In the genomic region with DNA sequence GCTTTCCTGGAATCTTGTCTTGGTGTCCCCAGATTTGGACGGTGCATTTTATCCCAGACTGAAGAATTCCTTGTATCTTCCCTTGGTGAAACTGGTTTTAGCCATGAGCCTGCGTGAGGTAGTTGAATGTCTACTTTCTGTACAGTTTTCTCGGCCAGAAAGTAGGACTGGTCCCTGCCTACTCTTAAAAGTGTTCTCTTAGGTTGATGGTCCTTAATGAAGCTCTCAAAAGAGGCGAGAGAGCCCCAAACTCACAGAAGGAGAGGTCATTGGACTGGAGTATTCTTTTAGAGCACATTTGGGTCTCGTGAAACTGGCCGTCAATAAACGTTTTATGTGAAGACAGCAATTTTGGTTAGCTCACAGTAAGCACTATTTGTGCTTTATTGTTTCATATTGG, we compare ENCODE assay signal across 9 cellular contexts. TPM values are rescaled to one million over a fixed set of nuclear protein-coding genes. Genes with fewer than 3 reads are reported as not detected.
DNase-seq lines count a peak whose midpoint lies in the region; ATAC-seq, FAIRE-seq and TF ChIP-seq lines count a peak whose summit lies in the region.
"Had no signal": no experiment of that assay in that cellular context is flagged by ENCODE, and none has a peak within 500 bp of the region (broad histone marks: within the 10 kb centered on the region; RNA-seq: fewer than 3 reads in every experiment).

No MANE protein-coding gene starts in this region.

- in situ Hi-C loops in K562 (cut with MboI): no loop called here

- no TSS peak for BruUV-seq in K562 (replicated peaks; lab: Mats Ljungman, UMichigan)

- no peaks in the 10 kb centered on the region for H3K27me3 ChIP-seq in heart right ventricle
- no peaks in the 10 kb centered on the region for H3K27me3 ChIP-seq in K562 (ENCODE audit: control insufficient read depth in 2 of 2, insufficient read depth in 2 of 2, low read length in 2 of 2)
- no peaks in the 10 kb centered on the region for H3K27me3 ChIP-seq in right lobe of liver

- H3K27ac ChIP-seq in heart right ventricle (peak overlapping the region in 8 of 10 donors; percentile 74 to 92 (median 86)), K562 (ENCODE audit: extremely low read depth, low read depth, low read length) (peak overlapping the region; percentile 87), right lobe of liver (peak overlapping the region in 2 of 3 donors; percentile 62 to 75)

- no peak overlapping the region for H3K27ac Mint-ChIP-seq in activated naive CD8-positive, alpha-beta T cell treated with anti-CD3 and anti-CD28 coated beads, Interleukin-2, amount 50 U/mL, for 24 hours
- no peak overlapping the region for H3K27ac Mint-ChIP-seq in stimulated activated naive CD8-positive, alpha-beta T cell treated with anti-CD3 and anti-CD28 coated beads, Interleukin-15, amount 100 ng/mL, for 72 hours

- 1% methylated on average over 7 of the region's 7 CpGs for WGBS in heart right ventricle, 2 donors
- WGBS in K562 (ENCODE audit: insufficient coverage, low coverage, missing lambda C conversion rate): 0% methylated on average over 6 of the region's 7 CpGs
- 0% methylated on average over 7 of the region's 7 CpGs for WGBS in right lobe of liver (ENCODE audit: insufficient coverage, low coverage, low lambda C conversion rate, missing lambda C conversion rate)

- FAIRE-seq in K562 (lab: Jason Lieb, UNC): no peak

- TF ChIP-seq CTCF in heart right ventricle (IDR thresholded peaks at IDR 0.05) (no peak), K562 (IDR thresholded peaks at IDR 0.05 in 2 of 3, conservative IDR thresholded peaks at IDR 0.05 in 1 of 3; ENCODE audit: insufficient read depth in 2 of 3, low read depth in 1 of 3, low read length in 3 of 3) (no peak), right lobe of liver (IDR thresholded peaks at IDR 0.05) (no peak)

- H3K36me3 Mint-ChIP-seq in activated naive CD8-positive, alpha-beta T cell treated with anti-CD3 and anti-CD28 coated beads, Interleukin-2, amount 50 U/mL, for 24 hours (ENCODE audit: low read depth): peaks cover 5% of the 10 kb centered on the region

- no peak for TF ChIP-seq EP300 in K562 (IDR thresholded peaks at IDR 0.05; ENCODE audit: low read length)

- peak overlapping the region; percentile 91 for H3K4me2 ChIP-seq in K562 (ENCODE audit: insufficient read depth, low read length)

- H3K9me3 ChIP-seq in heart right ventricle: no peaks in the 10 kb centered on the region
- H3K9me3 ChIP-seq in K562 (replicated peaks; ENCODE audit: control insufficient read depth, insufficient read depth, low read depth, low read length): no peaks in the 10 kb centered on the region
- no peaks in the 10 kb centered on the region for H3K9me3 ChIP-seq in right lobe of liver

- no peak overlapping the region for H3K4me3 Mint-ChIP-seq in activated naive CD8-positive, alpha-beta T cell treated with anti-CD3 and anti-CD28 coated beads, Interleukin-2, amount 50 U/mL, for 24 hours
- H3K4me3 Mint-ChIP-seq in stimulated activated naive CD8-positive, alpha-beta T cell treated with anti-CD3 and anti-CD28 coated beads, Interleukin-15, amount 100 ng/mL, for 72 hours: no peak overlapping the region
- H3K4me3 Mint-ChIP-seq: central memory CD8-positive, alpha-beta T cell had no signal

- no peaks in the 10 kb centered on the region for H3K36me3 ChIP-seq in heart right ventricle
- peaks cover 9% of the 10 kb centered on the region; the same call in 2 of the 3 replicates for H3K36me3 ChIP-seq in K562 (ENCODE audit: control insufficient read depth, insufficient read depth, low read length)
- H3K36me3 ChIP-seq in right lobe of liver: no peaks in the 10 kb centered on the region

- DNase-seq in heart right ventricle: no peak
- no peak for DNase-seq in Right ventricle myocardium inferior (ENCODE audit: missing footprints)
- no peak for DNase-seq in K562 (ENCODE audit: extremely low read depth in 1 of 4, low spot score in 3 of 4)
- no peak for DNase-seq in right lobe of liver
- no peak for DNase-seq in 8988T
- DNase-seq in globus pallidus (ENCODE audit: low spot score): no peak
- DNase-seq in activated naive CD8-positive, alpha-beta T cell treated with anti-CD3 and anti-CD28 coated beads, Interleukin-2, amount 50 U/mL, for 24 hours: no peak
- no peak for DNase-seq in stimulated activated naive CD8-positive, alpha-beta T cell treated with anti-CD3 and anti-CD28 coated beads, Interleukin-15, amount 100 ng/mL, for 72 hours

- CTCF ChIA-PET in K562 (lab: Yijun Ruan, JAX; ENCODE audit: low intra/inter-chr PET ratio): no interaction called here

- H4K20me1 ChIP-seq in K562 (replicated peaks; ENCODE audit: control insufficient read depth, insufficient read depth, low read length): 0 out of 2 replicates have a peak, but pooled peaks cover 2% of the 10 kb centered on the region

- no peaks in the 10 kb centered on the region for H3K27me3 Mint-ChIP-seq in activated naive CD8-positive, alpha-beta T cell treated with anti-CD3 and anti-CD28 coated beads, Interleukin-2, amount 50 U/mL, for 24 hours
- no peaks in the 10 kb centered on the region for H3K27me3 Mint-ChIP-seq in stimulated activated naive CD8-positive, alpha-beta T cell treated with anti-CD3 and anti-CD28 coated beads, Interleukin-15, amount 100 ng/mL, for 72 hours
- H3K27me3 Mint-ChIP-seq: central memory CD8-positive, alpha-beta T cell had no signal

- no peaks in the 10 kb centered on the region for H3K9me3 Mint-ChIP-seq in activated naive CD8-positive, alpha-beta T cell treated with anti-CD3 and anti-CD28 coated beads, Interleukin-2, amount 50 U/mL, for 24 hours
- H3K9me3 Mint-ChIP-seq in stimulated activated naive CD8-positive, alpha-beta T cell treated with anti-CD3 and anti-CD28 coated beads, Interleukin-15, amount 100 ng/mL, for 72 hours: no peaks in the 10 kb centered on the region
- H3K9me3 Mint-ChIP-seq: central memory CD8-positive, alpha-beta T cell had no signal

- no peak for TF ChIP-seq RAD21 in K562 (CRISPR knock-in tag; conservative IDR thresholded peaks at IDR 0.05 in 1 of 2, IDR thresholded peaks at IDR 0.05 in 1 of 2)

- H3K9me1 ChIP-seq in K562 (ENCODE audit: control insufficient read depth, insufficient read depth, low read length): no peaks in the 10 kb centered on the region

- peak overlapping the region; percentile 97; the same call in 1 of the 2 replicates for H2AFZ ChIP-seq in K562 (ENCODE audit: low read depth, low read length)

- H3K4me1 ChIP-seq in heart right ventricle (peaks cover 2 to 25% (median 17%) of the 10 kb centered on the region in 9 donors), K562 (replicated peaks in 1 of 2; ENCODE audit: control insufficient read depth in 2 of 2, insufficient read depth in 2 of 2, low read length in 2 of 2) (peaks cover 7 to 14% of the 10 kb centered on the region in 2 experiments; a peak in 3 of 5 replicates), right lobe of liver (peaks cover 0 to 11% (median 3%) of the 10 kb centered on the region in 4 donors)

- peaks cover 11% of the 10 kb centered on the region for H3K4me1 Mint-ChIP-seq in activated naive CD8-positive, alpha-beta T cell treated with anti-CD3 and anti-CD28 coated beads, Interleukin-2, amount 50 U/mL, for 24 hours
- H3K4me1 Mint-ChIP-seq in stimulated activated naive CD8-positive, alpha-beta T cell treated with anti-CD3 and anti-CD28 coated beads, Interleukin-15, amount 100 ng/mL, for 72 hours: peaks cover 24% of the 10 kb centered on the region

- intact Hi-C loops in heart right ventricle (cut with DNase I) (loop anchor here in 1 of 10 donors (5.0 kb wide), 1 partner anchor 156 kb away; no protein-coding TSS in a partner anchor), Right ventricle myocardium inferior (cut with DNase I) (loop anchor here (5.0 kb wide), 1 partner anchor 74 kb away; no protein-coding TSS in a partner anchor), K562 (cut with micrococcal nuclease) (loop anchor here (1.0 to 5.0 kb wide), 2 partner anchors 74 to 186 kb away; no protein-coding TSS in a partner anchor), right lobe of liver (cut with DNase I) (no loop called here)

- H3K4me3 ChIP-seq in heart right ventricle: peak overlapping the region; percentile 57 to 93 (median 75)
- peak overlapping the region; percentile 87 for H3K4me3 ChIP-seq in K562
- peak overlapping the region; percentile 65 to 93 (median 66) for H3K4me3 ChIP-seq in right lobe of liver

- POLR2A ChIA-PET in K562 (lab: Yijun Ruan, JAX): interaction anchor here (0.6 kb wide), 1 partner anchor 86 kb away, joined by 3 read pairs; no protein-coding TSS in a partner anchor

- H3K79me2 ChIP-seq in K562 (ENCODE audit: control insufficient read depth, insufficient read depth, low read length): peaks cover 60% of the 10 kb centered on the region

- TF ChIP-seq POLR2A in K562 (conservative IDR thresholded peaks at IDR 0.05) (no peak), right lobe of liver (IDR thresholded peaks at IDR 0.05) (no peak)

- ATAC-seq in heart right ventricle (no peak), Right ventricle myocardium inferior (no peak), K562 (peak; percentile 11), right lobe of liver (peak in 1 of 4 donors; percentile 4)
- ATAC-seq in activated naive CD8-positive, alpha-beta T cell treated with anti-CD3 and anti-CD28 coated beads, Interleukin-2, amount 50 U/mL, for 24 hours: no peak
- no peak for ATAC-seq in stimulated activated naive CD8-positive, alpha-beta T cell treated with anti-CD3 and anti-CD28 coated beads, Interleukin-15, amount 100 ng/mL, for 72 hours

- H3K9ac ChIP-seq in K562 (ENCODE audit: insufficient read depth in 1 of 2, low read depth in 2 of 2, low read length in 2 of 2): peak overlapping the region; percentile 89 to 95

RNA-seq across cellular contexts. Expression of gene GTF2F2, which starts 0.7 kb away (rescaled TPM):
- total RNA-seq in heart right ventricle: 10 to 100 TPM; 17.3 to 24.9 (median 21.5) TPM
- polyA plus RNA-seq in heart right ventricle: 10 to 100 TPM; 15.8 to 16.9 TPM
- 19.7 TPM for total RNA-seq in Right ventricle myocardium inferior
- 11.2 and 29.0 TPM in 2 replicates for total RNA-seq in K562 (2011; cell fraction: chromatin; rRNA removed; ENCODE audit: low replicate concordance)
- 9.5 and 10.9 TPM in 2 replicates for total RNA-seq in K562 (2011; cell fraction: nucleolus; rRNA removed)
- total RNA-seq in K562 (2011; cell fraction: nucleoplasm; rRNA removed): 15.8 and 25.6 TPM in 2 replicates
- 27.8 and 32.4 TPM in 2 replicates for total RNA-seq in K562 (2014; rRNA removed)
- total RNA-seq in K562 (2014; rRNA removed; fragmentation: Illumina TruSeq; extraction: Trizol): 44.8 and 52.0 TPM in 2 replicates
- 35.4 and 38.3 TPM in 2 replicates for total RNA-seq in K562 (2015; rRNA removed; fragmentation: Illumina TruSeq; extraction: Trizol)
- 30.5 and 32.3 TPM in 2 replicates for total RNA-seq in K562 (2021)
- polyA plus RNA-seq in K562 (2011; rRNA removed): 20.4 and 24.4 TPM in 2 replicates
- 5.0 and 8.5 TPM in 2 replicates for polyA plus RNA-seq in K562 (2011; cell fraction: cytosol; rRNA removed)
- polyA plus RNA-seq in K562 (2011; cell fraction: nucleus; rRNA removed): 4.1 and 6.8 TPM in 2 replicates
- 18.9 and 22.7 TPM in 2 replicates for polyA plus RNA-seq in K562 (2012)
- 28.4 and 32.8 TPM in 2 replicates for polyA plus RNA-seq in K562 (2014; fragmentation: Illumina TruSeq; extraction: Trizol)
- polyA plus RNA-seq in K562 (2014; fragmentation: Nextera tagmentation; extraction: Ambion mirVana): 10 to 100 TPM; 19.7 to 22.6 TPM
- polyA plus RNA-seq in K562 (2014; rRNA removed): 33.5 and 39.9 TPM in 2 replicates
- polyA minus RNA-seq in K562 (2011; rRNA and poly(A)+ RNA removed): 17.7 and 20.7 TPM in 2 replicates
- 7.2 and 9.9 TPM in 2 replicates for polyA minus RNA-seq in K562 (2011; cell fraction: cytosol; rRNA and poly(A)+ RNA removed)
- 8.1 and 12.7 TPM in 2 replicates for polyA minus RNA-seq in K562 (2011; cell fraction: nucleus; rRNA and poly(A)+ RNA removed)
- 10 to 100 TPM in 1 of 6 experiments, 1 to 10 TPM in 5; 4.0 to 10.3 (median 6.0) TPM for total RNA-seq in right lobe of liver

Comparison
In these comparisons a context has a peak if more than half of its experiments do, and no peak if none do; other contexts are left out.
1. intact Hi-C loops: an anchor here in Right ventricle myocardium inferior (5.0 kb wide) and K562 (1.0 to 5.0 kb wide); none called in right lobe of liver.